In the genomic region with DNA sequence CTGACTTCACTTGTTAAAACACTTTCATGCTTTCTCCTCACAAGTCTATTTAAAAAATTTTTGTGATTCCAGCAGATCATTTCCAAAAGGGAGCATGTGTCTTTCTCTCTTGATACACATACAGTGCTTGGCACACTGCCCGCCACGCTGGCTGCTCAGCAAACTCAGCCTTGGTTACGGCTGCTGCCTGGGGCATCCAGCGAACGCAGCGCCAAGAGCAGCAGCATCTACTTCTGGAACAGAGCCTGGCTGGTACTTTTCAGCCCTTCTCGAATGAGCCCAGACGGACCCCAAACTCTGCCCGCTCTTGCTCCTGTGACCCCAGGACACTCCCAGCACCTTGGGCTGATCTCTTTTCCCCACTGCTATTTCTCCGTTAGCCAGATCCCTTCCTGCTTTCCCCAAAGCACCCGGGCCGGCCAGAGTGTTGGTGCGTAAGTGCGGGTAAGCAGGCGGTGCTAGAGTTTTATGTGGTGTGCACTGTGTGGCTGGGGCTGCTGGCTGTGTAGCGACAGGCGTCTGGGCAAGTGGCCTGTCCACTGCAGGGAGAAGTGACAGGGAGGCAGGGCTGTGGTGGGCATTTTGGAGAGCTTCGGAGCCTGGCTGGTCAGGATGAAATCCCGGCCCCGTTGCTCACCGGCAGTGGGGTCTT, we compare ENCODE assay signal across 11 cellular contexts.
DNase-seq lines count a peak whose midpoint lies in the region; ATAC-seq, FAIRE-seq and TF ChIP-seq lines count a peak whose summit lies in the region.
"Had no signal": no experiment of that assay in that cellular context is flagged by ENCODE, and none has a peak within 500 bp of the region (broad histone marks: within the 10 kb centered on the region; RNA-seq: fewer than 3 reads in every experiment).

No MANE protein-coding gene starts in this region.

- WGBS in pancreas, 2 donors: 87 to 90% methylated on average over 21 of the region's 21 CpGs

- ATAC-seq in pancreas (peak in 1 of 4 donors; percentile 35), HG02885 (IDR thresholded peaks at IDR 0.05; ENCODE audit: poor library complexity, unreplicated experiment) (no peak), GM18502 (IDR thresholded peaks at IDR 0.05; ENCODE audit: poor library complexity, unreplicated experiment) (no peak)

- DNase-seq in COR-L47 (lab: John Stamatoyannopoulos, UW) (peak; percentile 59), NCI-H510A treated with DMSO at 0.1 percent for 48 hours (lab: John Stamatoyannopoulos, UW) (peak; percentile 26), foreskin fibroblast (peak; percentile 71 to 90), pancreas (peak in 4 of 6 donors; percentile 38 to 74 (median 64)), DMS114 treated with DMSO at 0.1 percent for 48 hours (lab: John Stamatoyannopoulos, UW; ENCODE audit: unreplicated experiment) (no peak), H7 (no peak)
- DNase-seq: activated naive CD4-positive, alpha-beta T cell; SW 1271 had no signal

- H3K27ac ChIP-seq in pancreas: no peak overlapping the region

- H3K4me3 ChIP-seq in foreskin fibroblast (ENCODE audit: low read depth in 1 of 2, low read length in 2 of 2) (no peak overlapping the region), pancreas (no peak overlapping the region), H7 (ENCODE audit: insufficient read depth, low read depth, low read length) (no peak overlapping the region)

- H3K36me3 ChIP-seq in pancreas (no peaks in the 10 kb centered on the region), H7 (replicated peaks; ENCODE audit: control insufficient read depth, insufficient read depth, low read length) (peaks cover 36% of the 10 kb centered on the region)

- H3K27me3 ChIP-seq in pancreas (no peaks in the 10 kb centered on the region), H7 (ENCODE audit: control insufficient read depth, insufficient read depth, low read length) (no peaks in the 10 kb centered on the region)

- no peak for FAIRE-seq in pancreas (lab: Jason Lieb, UNC)
- FAIRE-seq: G401.6 had no signal

- TF ChIP-seq CTCF in foreskin fibroblast (IDR thresholded peaks at IDR 0.05; ENCODE audit: low read depth, low read length) (no peak), pancreas (IDR thresholded peaks at IDR 0.05) (no peak)

- H3K4me1 ChIP-seq in pancreas: peaks cover 0 to 15% (median 12%) of the 10 kb centered on the region in 3 donors

- no peaks in the 10 kb centered on the region for H3K9me3 ChIP-seq in pancreas

- intact Hi-C loops in pancreas (cut with DNase I): no loop called here

Comparison
In these comparisons a context has a peak if more than half of its experiments do, and no peak if none do; other contexts are left out.
1. DNase-seq: peak in COR-L47 (single experiment), NCI-H510A treated with DMSO at 0.1 percent for 48 hours (single experiment), foreskin fibroblast (2 of 2) and pancreas (4 of 6); none in DMS114 treated with DMSO at 0.1 percent for 48 hours (single experiment) and H7 (single experiment).